Comparison of ENCODE assay signal across 26 cellular contexts in genomic region chr5:112407240-112407639, GRCh38. TPM values are rescaled to one million over a fixed set of nuclear protein-coding genes. Genes with fewer than 3 reads are reported as not detected.
"Had no signal": no experiment of that assay in that cellular context is flagged by ENCODE, and none has a peak within 500 bp of the region (broad histone marks: within the 10 kb centered on the region; RNA-seq: fewer than 3 reads in every experiment).

No MANE protein-coding gene starts in this region.

- H3K36me3 ChIP-seq: brain microvascular endothelial cell, cardiac muscle cell, MG63, Peyer's patch had no signal

- H3K27ac ChIP-seq: brain microvascular endothelial cell, cardiac muscle cell, KMS-11, Peyer's patch, RWPE1 had no signal

- H3K27ac Mint-ChIP-seq: activated B cell treated with CpG ODN at 0.5 μM for 24 hours; activated CD4-positive, alpha-beta memory T cell treated with anti-CD3 and anti-CD28 coated beads, Interleukin-2, amount 10 ng/mL, durations not matched to agents 7 days and 5 days; activated naive CD4-positive, alpha-beta T cell treated with anti-CD3 and anti-CD28 coated beads for 36 hours; activated naive CD8-positive, alpha-beta T cell; activated T-helper 17 cell treated with anti-CD3 and anti-CD28 coated beads, Interleukin-2, amount 50 U/mL, for 72 hours; T-helper 1 cell treated with Interleukin-12 subunit alpha and Interleukin-12 subunit beta and Interleukin-4 antibody, amounts not matched to agents 30 μg/mL and 1 μg/mL, for 36 hours had no signal

- H3K4me1 ChIP-seq: Peyer's patch had no signal

- H3K4me2 ChIP-seq: KMS-11 had no signal

- H3K9ac ChIP-seq: KMS-11 had no signal

- H3K4me3 ChIP-seq: cardiac muscle cell, MG63, Peyer's patch had no signal

- H3K9me3 ChIP-seq: MG63, Peyer's patch had no signal

- H3K9me3 Mint-ChIP-seq: activated B cell treated with CpG ODN at 0.5 μM for 24 hours; activated CD4-positive, alpha-beta memory T cell treated with anti-CD3 and anti-CD28 coated beads, Interleukin-2, amount 10 ng/mL, durations not matched to agents 7 days and 5 days; activated naive CD4-positive, alpha-beta T cell treated with anti-CD3 and anti-CD28 coated beads for 36 hours; activated T-helper 17 cell treated with anti-CD3 and anti-CD28 coated beads, Interleukin-2, amount 50 U/mL, for 72 hours; T-helper 1 cell treated with Interleukin-12 subunit alpha and Interleukin-12 subunit beta and Interleukin-4 antibody, amounts not matched to agents 30 μg/mL and 1 μg/mL, for 36 hours had no signal

- ATAC-seq: activated T-helper 17 cell treated with anti-CD3 and anti-CD28 coated beads, Interleukin-2, amount 50 U/mL, for 72 hours had no signal

- H3K27me3 ChIP-seq: brain microvascular endothelial cell, cardiac muscle cell, MG63, Peyer's patch had no signal

- DNase-seq: activated B cell treated with CpG ODN at 0.5 μM for 24 hours; activated CD4-positive, alpha-beta memory T cell treated with anti-CD3 and anti-CD28 coated beads, Interleukin-2, amount 10 ng/mL, durations not matched to agents 7 days and 5 days; activated CD4-positive, alpha-beta T cell treated with anti-CD3 and anti-CD28 coated beads for 1 hour; activated CD4-positive, alpha-beta T cell treated with anti-CD3 and anti-CD28 coated beads, Interleukin-2, amount 50 U/mL, for 1 hour; activated gamma-delta T cell; activated naive CD4-positive, alpha-beta T cell treated with anti-CD3 and anti-CD28 coated beads for 36 hours; activated T-cell treated with anti-CD3 and anti-CD28 coated beads for 4 hours; activated T-cell treated with anti-CD3 and anti-CD28 coated beads, Interleukin-2, amount 50 U/mL, for 48 hours; amygdala; brain microvascular endothelial cell; MG63; MV-4-11; NCI-H1092 treated with DMSO at 0.1 percent for 48 hours; NCI-H1417 treated with DMSO at 0.1 percent for 48 hours; NCI-H1694 treated with DMSO at 0.1 percent for 48 hours; NCI-H2029 treated with DMSO at 0.1 percent for 48 hours; NCI-H345; NCI-H510A treated with DMSO at 0.1 percent for 48 hours; Peyer's patch; SHP77 had no signal

- H3K4me1 Mint-ChIP-seq: activated CD4-positive, alpha-beta memory T cell treated with anti-CD3 and anti-CD28 coated beads, Interleukin-2, amount 10 ng/mL, durations not matched to agents 7 days and 5 days; activated T-helper 17 cell treated with anti-CD3 and anti-CD28 coated beads, Interleukin-2, amount 50 U/mL, for 72 hours had no signal

- H3K4me3 Mint-ChIP-seq: activated B cell treated with CpG ODN at 0.5 μM for 24 hours; activated CD4-positive, alpha-beta memory T cell treated with anti-CD3 and anti-CD28 coated beads, Interleukin-2, amount 10 ng/mL, durations not matched to agents 7 days and 5 days; activated naive CD4-positive, alpha-beta T cell treated with anti-CD3 and anti-CD28 coated beads for 36 hours; activated naive CD8-positive, alpha-beta T cell; activated T-helper 17 cell treated with anti-CD3 and anti-CD28 coated beads, Interleukin-2, amount 50 U/mL, for 72 hours; T-helper 1 cell treated with Interleukin-12 subunit alpha and Interleukin-12 subunit beta and Interleukin-4 antibody, amounts not matched to agents 30 μg/mL and 1 μg/mL, for 36 hours had no signal

- H3K36me3 Mint-ChIP-seq: activated naive CD8-positive, alpha-beta T cell had no signal

RNA-seq across cellular contexts. Expression of gene EPB41L4A, which starts 11.8 kb away (rescaled TPM):
- total RNA-seq: activated naive CD4-positive, alpha-beta T cell treated with anti-CD3 and anti-CD28 coated beads for 36 hours had no signal
